In genomic region chr1:15895233-15895632, GRCh38 we compare ENCODE assay signal across 16 cellular contexts.
"Had no signal": no experiment of that assay in that cellular context is flagged by ENCODE, and none has a peak within 500 bp of the region (broad histone marks: within the 10 kb centered on the region; RNA-seq: fewer than 3 reads in every experiment).

No MANE protein-coding gene starts in this region.

- H3K4me3 Mint-ChIP-seq: activated naive CD8-positive, alpha-beta T cell treated with anti-CD3 and anti-CD28 coated beads, Interleukin-2, amount 50 U/mL, for 24 hours; stimulated activated naive CD8-positive, alpha-beta T cell treated with anti-CD3 and anti-CD28 coated beads, Interleukin-15, Interleukin-2, amounts not matched to agents 100 ng/mL and 50 ng/mL, for 24 hours had no signal

- H3K4me3 ChIP-seq: coronary artery, ovary, psoas muscle, SK-N-MC, skin epidermis, upper lobe of left lung had no signal

- H3K9me3 Mint-ChIP-seq: activated naive CD8-positive, alpha-beta T cell treated with anti-CD3 and anti-CD28 coated beads, Interleukin-2, amount 50 U/mL, for 24 hours; naive thymus-derived CD8-positive, alpha-beta T cell had no signal

- H3K27me3 Mint-ChIP-seq: activated naive CD8-positive, alpha-beta T cell treated with anti-CD3 and anti-CD28 coated beads, Interleukin-2, amount 50 U/mL, for 24 hours; naive thymus-derived CD8-positive, alpha-beta T cell; stimulated activated naive CD8-positive, alpha-beta T cell treated with anti-CD3 and anti-CD28 coated beads, Interleukin-15, Interleukin-2, amounts not matched to agents 100 ng/mL and 50 ng/mL, for 24 hours had no signal

- H3K9me3 ChIP-seq: ovary, psoas muscle, upper lobe of left lung had no signal

- H3K36me3 ChIP-seq: ovary had no signal

- H3K27ac Mint-ChIP-seq: activated naive CD8-positive, alpha-beta T cell treated with anti-CD3 and anti-CD28 coated beads, Interleukin-2, amount 50 U/mL, for 24 hours; stimulated activated naive CD8-positive, alpha-beta T cell treated with anti-CD3 and anti-CD28 coated beads, Interleukin-15, Interleukin-2, amounts not matched to agents 100 ng/mL and 50 ng/mL, for 24 hours had no signal

- H3K27ac ChIP-seq: coronary artery, SK-N-MC, skin epidermis had no signal

- DNase-seq: activated CD4-positive, alpha-beta T cell treated with anti-CD3 and anti-CD28 coated beads for 48 hours; activated CD4-positive, CD25-positive, alpha-beta regulatory T cell; activated CD8-positive, alpha-beta memory T cell treated with anti-CD3 and anti-CD28 coated beads, Interleukin-2, amount 50 U/mL, for 4 hours; activated naive CD8-positive, alpha-beta T cell treated with anti-CD3 and anti-CD28 coated beads, Interleukin-2, amount 50 U/mL, for 24 hours; anterior cingulate cortex; erythroblast; mesendoderm; naive thymus-derived CD8-positive, alpha-beta T cell; ovary; psoas muscle; right cardiac atrium had no signal

- H3K27me3 ChIP-seq: ovary, upper lobe of left lung had no signal

- ATAC-seq: activated naive CD8-positive, alpha-beta T cell treated with anti-CD3 and anti-CD28 coated beads, Interleukin-2, amount 50 U/mL, for 24 hours; naive thymus-derived CD8-positive, alpha-beta T cell; psoas muscle; right cardiac atrium had no signal
